ENCODE assay signal across 3 cellular contexts in the genomic region with DNA sequence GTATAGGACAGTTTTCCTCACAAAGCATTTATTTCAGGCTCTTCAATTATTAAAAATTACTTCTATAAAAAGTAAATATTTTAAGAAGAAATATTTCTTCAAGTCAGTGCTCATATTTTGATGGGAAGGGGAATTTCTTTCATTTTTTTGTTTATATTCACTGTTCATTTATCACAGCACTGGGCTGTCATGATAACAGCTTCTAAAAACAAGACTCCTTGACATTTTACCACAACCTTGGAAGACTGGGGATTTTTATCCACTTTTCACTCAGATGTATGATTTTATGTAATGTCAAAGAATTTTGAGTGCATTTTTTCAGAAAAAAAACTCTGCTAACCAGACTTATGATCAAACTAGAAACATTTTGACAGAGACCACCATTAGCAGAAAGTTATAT.
TF ChIP-seq lines count a peak whose summit lies in the region.

No MANE protein-coding gene starts in this region.

TF ChIP-seq in GM23338, 12 proteins besides CTCF, POLR2A, EP300 and RAD21 (continued from another document and continues in another):
- TF ChIP-seq, protein P1, sequence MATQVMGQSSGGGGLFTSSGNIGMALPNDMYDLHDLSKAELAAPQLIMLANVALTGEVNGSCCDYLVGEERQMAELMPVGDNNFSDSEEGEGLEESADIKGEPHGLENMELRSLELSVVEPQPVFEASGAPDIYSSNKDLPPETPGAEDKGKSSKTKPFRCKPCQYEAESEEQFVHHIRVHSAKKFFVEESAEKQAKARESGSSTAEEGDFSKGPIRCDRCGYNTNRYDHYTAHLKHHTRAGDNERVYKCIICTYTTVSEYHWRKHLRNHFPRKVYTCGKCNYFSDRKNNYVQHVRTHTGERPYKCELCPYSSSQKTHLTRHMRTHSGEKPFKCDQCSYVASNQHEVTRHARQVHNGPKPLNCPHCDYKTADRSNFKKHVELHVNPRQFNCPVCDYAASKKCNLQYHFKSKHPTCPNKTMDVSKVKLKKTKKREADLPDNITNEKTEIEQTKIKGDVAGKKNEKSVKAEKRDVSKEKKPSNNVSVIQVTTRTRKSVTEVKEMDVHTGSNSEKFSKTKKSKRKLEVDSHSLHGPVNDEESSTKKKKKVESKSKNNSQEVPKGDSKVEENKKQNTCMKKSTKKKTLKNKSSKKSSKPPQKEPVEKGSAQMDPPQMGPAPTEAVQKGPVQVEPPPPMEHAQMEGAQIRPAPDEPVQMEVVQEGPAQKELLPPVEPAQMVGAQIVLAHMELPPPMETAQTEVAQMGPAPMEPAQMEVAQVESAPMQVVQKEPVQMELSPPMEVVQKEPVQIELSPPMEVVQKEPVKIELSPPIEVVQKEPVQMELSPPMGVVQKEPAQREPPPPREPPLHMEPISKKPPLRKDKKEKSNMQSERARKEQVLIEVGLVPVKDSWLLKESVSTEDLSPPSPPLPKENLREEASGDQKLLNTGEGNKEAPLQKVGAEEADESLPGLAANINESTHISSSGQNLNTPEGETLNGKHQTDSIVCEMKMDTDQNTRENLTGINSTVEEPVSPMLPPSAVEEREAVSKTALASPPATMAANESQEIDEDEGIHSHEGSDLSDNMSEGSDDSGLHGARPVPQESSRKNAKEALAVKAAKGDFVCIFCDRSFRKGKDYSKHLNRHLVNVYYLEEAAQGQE (IDR thresholded peaks at IDR 0.05; ENCODE audit: unreplicated experiment), result no peak
- TF ChIP-seq EZH2 (IDR thresholded peaks at IDR 0.05; ENCODE audit: low read depth, unreplicated experiment) (no peak), NANOG (IDR thresholded peaks at IDR 0.05; ENCODE audit: borderline replicate concordance) (no peak), CREB1 (CRISPR knock-in tag; IDR thresholded peaks at IDR 0.05; ENCODE audit: low read depth) (no peak), STAT1 (IDR thresholded peaks at IDR 0.05; ENCODE audit: unreplicated experiment) (no peak)

TF ChIP-seq in SK-N-SH treated with all-trans-retinoic acid at 6 μM for 48 hours, 23 proteins besides CTCF, POLR2A, EP300 and RAD21:
- TF ChIP-seq, protein P2, sequence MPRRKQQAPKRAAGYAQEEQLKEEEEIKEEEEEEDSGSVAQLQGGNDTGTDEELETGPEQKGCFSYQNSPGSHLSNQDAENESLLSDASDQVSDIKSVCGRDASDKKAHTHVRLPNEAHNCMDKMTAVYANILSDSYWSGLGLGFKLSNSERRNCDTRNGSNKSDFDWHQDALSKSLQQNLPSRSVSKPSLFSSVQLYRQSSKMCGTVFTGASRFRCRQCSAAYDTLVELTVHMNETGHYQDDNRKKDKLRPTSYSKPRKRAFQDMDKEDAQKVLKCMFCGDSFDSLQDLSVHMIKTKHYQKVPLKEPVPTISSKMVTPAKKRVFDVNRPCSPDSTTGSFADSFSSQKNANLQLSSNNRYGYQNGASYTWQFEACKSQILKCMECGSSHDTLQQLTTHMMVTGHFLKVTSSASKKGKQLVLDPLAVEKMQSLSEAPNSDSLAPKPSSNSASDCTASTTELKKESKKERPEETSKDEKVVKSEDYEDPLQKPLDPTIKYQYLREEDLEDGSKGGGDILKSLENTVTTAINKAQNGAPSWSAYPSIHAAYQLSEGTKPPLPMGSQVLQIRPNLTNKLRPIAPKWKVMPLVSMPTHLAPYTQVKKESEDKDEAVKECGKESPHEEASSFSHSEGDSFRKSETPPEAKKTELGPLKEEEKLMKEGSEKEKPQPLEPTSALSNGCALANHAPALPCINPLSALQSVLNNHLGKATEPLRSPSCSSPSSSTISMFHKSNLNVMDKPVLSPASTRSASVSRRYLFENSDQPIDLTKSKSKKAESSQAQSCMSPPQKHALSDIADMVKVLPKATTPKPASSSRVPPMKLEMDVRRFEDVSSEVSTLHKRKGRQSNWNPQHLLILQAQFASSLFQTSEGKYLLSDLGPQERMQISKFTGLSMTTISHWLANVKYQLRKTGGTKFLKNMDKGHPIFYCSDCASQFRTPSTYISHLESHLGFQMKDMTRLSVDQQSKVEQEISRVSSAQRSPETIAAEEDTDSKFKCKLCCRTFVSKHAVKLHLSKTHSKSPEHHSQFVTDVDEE (CRISPR knock-in tag; IDR thresholded peaks at IDR 0.05), result no peak
- peak; percentile 58 for TF ChIP-seq ISL1 (CRISPR knock-in tag; IDR thresholded peaks at IDR 0.05)

TF ChIP-seq in K562, 482 proteins besides CTCF, POLR2A, EP300 and RAD21 (continued from another document):
- TF ChIP-seq, protein P3, sequence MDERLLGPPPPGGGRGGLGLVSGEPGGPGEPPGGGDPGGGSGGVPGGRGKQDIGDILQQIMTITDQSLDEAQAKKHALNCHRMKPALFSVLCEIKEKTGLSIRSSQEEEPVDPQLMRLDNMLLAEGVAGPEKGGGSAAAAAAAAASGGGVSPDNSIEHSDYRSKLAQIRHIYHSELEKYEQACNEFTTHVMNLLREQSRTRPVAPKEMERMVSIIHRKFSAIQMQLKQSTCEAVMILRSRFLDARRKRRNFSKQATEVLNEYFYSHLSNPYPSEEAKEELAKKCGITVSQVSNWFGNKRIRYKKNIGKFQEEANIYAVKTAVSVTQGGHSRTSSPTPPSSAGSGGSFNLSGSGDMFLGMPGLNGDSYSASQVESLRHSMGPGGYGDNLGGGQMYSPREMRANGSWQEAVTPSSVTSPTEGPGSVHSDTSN (CRISPR knock-in tag; IDR thresholded peaks at IDR 0.05; ENCODE audit: low read depth), result no peak
- TF ChIP-seq, protein P3 (tag; conservative IDR thresholded peaks at IDR 0.05; ENCODE audit: low read depth), result peak; percentile 56
- no peak for TF ChIP-seq ZNF668 (CRISPR knock-in tag; IDR thresholded peaks at IDR 0.05)
TF ChIP-seq in K562: peak in this region for 5.
